Comparison of ENCODE assay signal across 15 cellular contexts in genomic region chr12:92079054-92079385, GRCh38.
DNase-seq lines count a peak whose midpoint lies in the region; ATAC-seq and TF ChIP-seq lines count a peak whose summit lies in the region.
"Had no signal": no experiment of that assay in that cellular context is flagged by ENCODE, and none has a peak within 500 bp of the region (broad histone marks: within the 10 kb centered on the region; RNA-seq: fewer than 3 reads in every experiment).

No MANE protein-coding gene starts in this region.

- H3K27ac Mint-ChIP-seq in activated naive CD4-positive, alpha-beta T cell treated with anti-CD3 and anti-CD28 coated beads, Interleukin-2, amount 50 U/mL, for 24 hours = peak overlapping the region; percentile 95
- H3K27ac Mint-ChIP-seq in activated B cell treated with CpG ODN at 0.5 μM for 24 hours = peak overlapping the region; percentile 3

- H3K4me3 Mint-ChIP-seq in activated naive CD4-positive, alpha-beta T cell treated with anti-CD3 and anti-CD28 coated beads, Interleukin-2, amount 50 U/mL, for 24 hours = peak overlapping the region; percentile 61
- no peak overlapping the region for H3K4me3 Mint-ChIP-seq in activated B cell treated with CpG ODN at 0.5 μM for 24 hours

- H3K9me3 ChIP-seq in vagina (no peaks in the 10 kb centered on the region), Karpas-422 (ENCODE audit: low read length) (no peaks in the 10 kb centered on the region)
- H3K9me3 ChIP-seq: tibial artery had no signal

- no peaks in the 10 kb centered on the region for H3K36me3 ChIP-seq in vagina
- no peaks in the 10 kb centered on the region for H3K36me3 ChIP-seq in Karpas-422 (ENCODE audit: insufficient read depth, low read length)
- H3K36me3 ChIP-seq: tibial artery had no signal

- peak overlapping the region; percentile 53 for H3K27ac ChIP-seq in vagina
- H3K27ac ChIP-seq in Karpas-422 (ENCODE audit: low read length) = no peak overlapping the region

- peaks cover 89% of the 10 kb centered on the region for H3K4me1 Mint-ChIP-seq in activated naive CD4-positive, alpha-beta T cell treated with anti-CD3 and anti-CD28 coated beads, Interleukin-2, amount 50 U/mL, for 24 hours
- peaks cover 51% of the 10 kb centered on the region for H3K4me1 Mint-ChIP-seq in activated B cell treated with CpG ODN at 0.5 μM for 24 hours

- H3K4me2 ChIP-seq in Karpas-422 (ENCODE audit: low read depth, low read length, poor library complexity, severe bottlenecking) = no peak overlapping the region

- TF ChIP-seq POLR2A in vagina (IDR thresholded peaks at IDR 0.05) = no peak

- ATAC-seq in activated B cell treated with CpG ODN at 0.5 μM for 24 hours (ENCODE audit: low read depth) (no peak), HG03521 (IDR thresholded peaks at IDR 0.05; ENCODE audit: unreplicated experiment) (no peak), GM19397 (IDR thresholded peaks at IDR 0.05; ENCODE audit: unreplicated experiment) (no peak)

- POLR2A ChIA-PET in activated B cell treated with CpG ODN at 0.5 μM for 24 hours (lab: Charles Lee) = no interaction called here

- no peaks in the 10 kb centered on the region for H3K9me2 ChIP-seq in Karpas-422 (replicated peaks; ENCODE audit: insufficient read depth, low read length)

- H3K27me3 ChIP-seq in vagina (no peaks in the 10 kb centered on the region), Karpas-422 (ENCODE audit: low read length) (no peaks in the 10 kb centered on the region)
- H3K27me3 ChIP-seq: tibial artery had no signal

- no peaks in the 10 kb centered on the region for H3K79me2 ChIP-seq in Karpas-422 (ENCODE audit: low read length)

- peaks cover 19% of the 10 kb centered on the region for H3K9me3 Mint-ChIP-seq in activated naive CD4-positive, alpha-beta T cell treated with anti-CD3 and anti-CD28 coated beads, Interleukin-2, amount 50 U/mL, for 24 hours
- H3K9me3 Mint-ChIP-seq in activated B cell treated with CpG ODN at 0.5 μM for 24 hours = no peaks in the 10 kb centered on the region

- H3K4me3 ChIP-seq in fibroblast of pulmonary artery (replicated peaks; ENCODE audit: low read depth, low read length) = no peak overlapping the region
- no peak overlapping the region for H3K4me3 ChIP-seq in vagina
- H3K4me3 ChIP-seq in Karpas-422 (ENCODE audit: low read length) = no peak overlapping the region
- H3K4me3 ChIP-seq: tibial artery had no signal

- no peak for DNase-seq in activated naive CD4-positive, alpha-beta T cell treated with anti-CD3 and anti-CD28 coated beads, Interleukin-2, amount 50 U/mL, for 16 hours
- DNase-seq in activated B cell treated with CpG ODN at 0.5 μM for 24 hours = no peak
- DNase-seq in fibroblast of pulmonary artery (ENCODE audit: low read depth) = peak; percentile 38
- DNase-seq in vagina (ENCODE audit: extremely low spot score in 2 of 2) = no peak
- DNase-seq in Karpas-422 = no peak
- DNase-seq: DMS79 treated with DMSO at 0.1 percent for 48 hours, erythroblast, Kasumi-1, NCI-H1930, NCI-H748 treated with DMSO at 0.1 percent for 48 hours, small intestine, tibial artery had no signal

- TF ChIP-seq CTCF in activated B cell treated with CpG ODN at 0.5 μM for 24 hours (IDR thresholded peaks at IDR 0.05) = no peak
- no peak for TF ChIP-seq CTCF in fibroblast of pulmonary artery (IDR thresholded peaks at IDR 0.05; ENCODE audit: low read length, missing control alignments)
- no peak for TF ChIP-seq CTCF in vagina (IDR thresholded peaks at IDR 0.05)

- no peaks in the 10 kb centered on the region for H3K27me3 Mint-ChIP-seq in activated naive CD4-positive, alpha-beta T cell treated with anti-CD3 and anti-CD28 coated beads, Interleukin-2, amount 50 U/mL, for 24 hours
- H3K27me3 Mint-ChIP-seq in activated B cell treated with CpG ODN at 0.5 μM for 24 hours = no peaks in the 10 kb centered on the region

- peaks cover 18% of the 10 kb centered on the region for H3K4me1 ChIP-seq in vagina
- peaks cover 15% of the 10 kb centered on the region for H3K4me1 ChIP-seq in Karpas-422 (ENCODE audit: low read length)

- no peak overlapping the region for H3K9ac ChIP-seq in Karpas-422 (ENCODE audit: low read length)

- H3K36me3 Mint-ChIP-seq in activated naive CD4-positive, alpha-beta T cell treated with anti-CD3 and anti-CD28 coated beads, Interleukin-2, amount 50 U/mL, for 24 hours = peaks cover 17% of the 10 kb centered on the region
- no peaks in the 10 kb centered on the region for H3K36me3 Mint-ChIP-seq in activated B cell treated with CpG ODN at 0.5 μM for 24 hours (ENCODE audit: low read depth)

- intact Hi-C loops in activated B cell treated with CpG ODN at 0.5 μM for 24 hours (cut with micrococcal nuclease) (loop anchor here (2.0 to 5.0 kb wide), 2 partner anchors 16 to 43 kb away; no protein-coding TSS in a partner anchor), vagina (cut with DNase I) (no loop called here)

- no peak overlapping the region for H2AFZ ChIP-seq in Karpas-422 (ENCODE audit: low read length)

- CTCF ChIA-PET in activated B cell treated with CpG ODN at 0.5 μM for 24 hours (lab: Charles Lee) = no interaction called here

- no peaks in the 10 kb centered on the region for H4K20me1 ChIP-seq in Karpas-422 (ENCODE audit: insufficient read depth, low read depth, low read length)
